8 cellular contexts compared by ENCODE assay signal in the genomic region with DNA sequence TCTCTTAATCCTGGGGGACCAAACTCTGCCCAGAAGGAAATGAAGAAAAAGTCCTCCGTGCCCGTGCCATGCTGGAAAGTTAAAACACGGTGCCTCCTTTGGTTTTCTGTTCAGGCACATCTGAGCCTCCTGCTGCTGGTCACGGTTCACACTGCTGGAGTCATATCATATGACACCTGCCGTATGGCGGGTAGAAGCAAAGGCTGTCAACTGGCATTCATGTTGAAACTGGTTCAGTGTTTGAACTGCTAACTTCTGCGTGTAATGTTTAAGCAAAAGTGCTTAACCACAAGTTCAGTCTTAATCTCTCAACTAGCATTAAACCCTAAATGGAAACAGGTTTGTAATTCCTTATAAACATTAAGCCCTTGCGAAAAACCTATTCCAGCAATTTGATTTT. TPM values are rescaled to one million over a fixed set of nuclear protein-coding genes. Genes with fewer than 3 reads are reported as not detected.
DNase-seq lines count a peak whose midpoint lies in the region; ATAC-seq and TF ChIP-seq lines count a peak whose summit lies in the region.

No MANE protein-coding gene starts in this region.

- no peak overlapping the region for H3K4me3 ChIP-seq in BE2C (ENCODE audit: low read depth, low read length)

- no peak overlapping the region for H3K27ac ChIP-seq in foreskin keratinocyte

- intact Hi-C loops in activated CD4-positive, alpha-beta T cell treated with anti-CD3 and anti-CD28 coated beads, Interleukin-2, amount 10 ng/mL, durations not matched to agents 24 days and 14 days (cut with micrococcal nuclease), result loop anchor here (1.0 to 2.0 kb wide), 3 partner anchors 33 to 246 kb away; no protein-coding TSS in a partner anchor

- H3K27me3 Mint-ChIP-seq in activated CD4-positive, alpha-beta T cell treated with anti-CD3 and anti-CD28 coated beads, Interleukin-2, amount 10 ng/mL, durations not matched to agents 24 days and 14 days, result peaks cover 5% of the 10 kb centered on the region

- no peaks in the 10 kb centered on the region for H3K9me3 Mint-ChIP-seq in activated CD4-positive, alpha-beta T cell treated with anti-CD3 and anti-CD28 coated beads, Interleukin-2, amount 10 ng/mL, durations not matched to agents 24 days and 14 days

- H3K4me1 ChIP-seq in foreskin keratinocyte (peaks cover 21% of the 10 kb centered on the region), BE2C (no peaks in the 10 kb centered on the region)

- DNase-seq in CD1c-positive myeloid dendritic cell (ENCODE audit: extremely low spot score) (peak; percentile 2), NCI-H187 (lab: John Stamatoyannopoulos, UW) (peak; percentile 5 to 52), foreskin keratinocyte (peak; percentile 64), BE2C (no peak), KG1 (lab: John Stamatoyannopoulos, UW) (no peak)
- DNase-seq in activated CD4-positive, alpha-beta T cell treated with anti-CD3 and anti-CD28 coated beads, Interleukin-2, amount 10 ng/mL, durations not matched to agents 24 days and 14 days, result peak; percentile 83
- DNase-seq in stimulated activated CD8-positive, alpha-beta memory T cell treated with anti-CD3 and anti-CD28 coated beads, Interleukin-7, amount 100 ng/mL, for 4 hours (ENCODE audit: low read depth in 2 of 2), result peak; percentile 23

- TF ChIP-seq CTCF in foreskin keratinocyte (conservative IDR thresholded peaks at IDR 0.05) (peak; percentile 18), BE2C (IDR thresholded peaks at IDR 0.05; ENCODE audit: low read depth, low read length) (no peak)

- H3K27me3 ChIP-seq in foreskin keratinocyte (no peaks in the 10 kb centered on the region), BE2C (no peaks in the 10 kb centered on the region)

- H3K4me3 Mint-ChIP-seq in activated CD4-positive, alpha-beta T cell treated with anti-CD3 and anti-CD28 coated beads, Interleukin-2, amount 10 ng/mL, durations not matched to agents 24 days and 14 days, result peak overlapping the region; percentile 85

- peaks cover 33% of the 10 kb centered on the region for H3K4me1 Mint-ChIP-seq in activated CD4-positive, alpha-beta T cell treated with anti-CD3 and anti-CD28 coated beads, Interleukin-2, amount 10 ng/mL, durations not matched to agents 24 days and 14 days

- ATAC-seq in foreskin keratinocyte, result peak; percentile 42
- no peak for ATAC-seq in HG02642 (IDR thresholded peaks at IDR 0.05; ENCODE audit: poor library complexity, unreplicated experiment)

- H3K27ac Mint-ChIP-seq in activated CD4-positive, alpha-beta T cell treated with anti-CD3 and anti-CD28 coated beads, Interleukin-2, amount 10 ng/mL, durations not matched to agents 24 days and 14 days, result peak overlapping the region; percentile 81

- no peaks in the 10 kb centered on the region for H3K9me3 ChIP-seq in BE2C

- H3K36me3 Mint-ChIP-seq in activated CD4-positive, alpha-beta T cell treated with anti-CD3 and anti-CD28 coated beads, Interleukin-2, amount 10 ng/mL, durations not matched to agents 24 days and 14 days (ENCODE audit: low read depth), result peaks cover 13% of the 10 kb centered on the region

- no peaks in the 10 kb centered on the region for H3K36me3 ChIP-seq in BE2C

RNA-seq across cellular contexts. Expression of gene STK39, which starts 3.1 kb away (rescaled TPM):
- 40.3 and 40.9 TPM in 2 replicates for total RNA-seq in activated CD4-positive, alpha-beta T cell treated with anti-CD3 and anti-CD28 coated beads, Interleukin-2, amount 10 ng/mL, durations not matched to agents 24 days and 14 days
- total RNA-seq in foreskin keratinocyte, result 28.8 and 29.7 TPM in 2 replicates
- 18.0 and 19.4 TPM in 2 replicates for polyA plus RNA-seq in foreskin keratinocyte
- polyA plus RNA-seq in BE2C (2012; ENCODE audit: insufficient read depth, insufficient read length, low read depth), result 14.0 TPM

Comparison
In these comparisons a context has a peak if more than half of its experiments do, and no peak if none do; other contexts are left out.
1. DNase-seq: peak in CD1c-positive myeloid dendritic cell (single experiment), NCI-H187 (2 of 2), activated CD4-positive, alpha-beta T cell treated with anti-CD3 and anti-CD28 coated beads, Interleukin-2, amount 10 ng/mL, durations not matched to agents 24 days and 14 days (single experiment), foreskin keratinocyte (2 of 2) and stimulated activated CD8-positive, alpha-beta memory T cell treated with anti-CD3 and anti-CD28 coated beads, Interleukin-7, amount 100 ng/mL, for 4 hours (2 of 2); none in BE2C (single experiment) and KG1 (single experiment).